ENCODE assay signal across 1 cellular context in the genomic region with DNA sequence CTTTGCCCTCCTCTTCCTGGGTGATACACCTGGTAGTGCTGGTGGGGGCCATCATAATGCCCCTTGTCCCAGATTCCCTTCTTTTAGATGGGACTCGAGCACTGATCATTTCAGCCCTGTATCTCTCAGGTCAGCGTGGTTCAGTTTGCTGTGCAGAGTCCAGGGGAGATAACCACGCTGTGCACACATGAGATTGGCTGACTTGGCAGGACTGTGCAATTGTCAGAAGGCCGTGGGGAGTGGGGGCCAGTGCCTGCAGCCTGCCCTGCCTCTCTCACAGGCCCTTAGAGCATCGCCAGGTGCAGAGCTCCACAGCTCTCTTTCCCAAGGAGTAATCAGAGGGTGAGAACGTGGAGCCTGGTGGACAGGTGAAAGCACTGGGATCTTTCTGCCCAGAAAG.
TF ChIP-seq lines count a peak whose summit lies in the region.

No MANE protein-coding gene starts in this region.

TF ChIP-seq in HepG2, 621 proteins besides CTCF, POLR2A, EP300 and RAD21 (continued from another document and continues in another):
- TF ChIP-seq, protein P1, sequence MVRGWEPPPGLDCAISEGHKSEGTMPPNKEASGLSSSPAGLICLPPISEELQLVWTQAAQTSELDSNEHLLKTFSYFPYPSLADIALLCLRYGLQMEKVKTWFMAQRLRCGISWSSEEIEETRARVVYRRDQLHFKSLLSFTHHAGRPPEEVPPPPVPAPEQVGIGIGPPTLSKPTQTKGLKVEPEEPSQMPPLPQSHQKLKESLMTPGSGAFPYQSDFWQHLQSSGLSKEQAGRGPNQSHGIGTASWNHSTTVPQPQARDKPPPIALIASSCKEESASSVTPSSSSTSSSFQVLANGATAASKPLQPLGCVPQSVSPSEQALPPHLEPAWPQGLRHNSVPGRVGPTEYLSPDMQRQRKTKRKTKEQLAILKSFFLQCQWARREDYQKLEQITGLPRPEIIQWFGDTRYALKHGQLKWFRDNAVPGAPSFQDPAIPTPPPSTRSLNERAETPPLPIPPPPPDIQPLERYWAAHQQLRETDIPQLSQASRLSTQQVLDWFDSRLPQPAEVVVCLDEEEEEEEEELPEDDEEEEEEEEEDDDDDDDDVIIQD (CRISPR knock-in tag; IDR thresholded peaks at IDR 0.05; ENCODE audit: low read depth) = peak; percentile 62; the same call in 1 of the 2 replicates
- TF ChIP-seq PHF8 (CRISPR knock-in tag; IDR thresholded peaks at IDR 0.05) = peak; percentile 45; the same call in 1 of the 2 replicates
- TF ChIP-seq IKZF1 (IDR thresholded peaks at IDR 0.05) = no peak
- no peak for TF ChIP-seq PAWR (CRISPR knock-in tag; IDR thresholded peaks at IDR 0.05; ENCODE audit: borderline replicate concordance)
- TF ChIP-seq TCF12 (IDR thresholded peaks at IDR 0.05) = no peak
- no peak for TF ChIP-seq TCF12 (CRISPR knock-in tag; IDR thresholded peaks at IDR 0.05)
- TF ChIP-seq IRF2 (CRISPR knock-in tag; IDR thresholded peaks at IDR 0.05) = peak; percentile 37; the same call in 1 of the 2 replicates
- TF ChIP-seq ZNF549 (CRISPR knock-in tag; IDR thresholded peaks at IDR 0.05) = no peak
- peak; percentile 53; the same call in 1 of the 2 replicates for TF ChIP-seq RARA (CRISPR knock-in tag; IDR thresholded peaks at IDR 0.05)
- TF ChIP-seq ZNF24 (IDR thresholded peaks at IDR 0.05) = no peak
- no peak for TF ChIP-seq MAZ (IDR thresholded peaks at IDR 0.05; ENCODE audit: borderline replicate concordance, low read depth, low read length)
- peak; percentile 78 for TF ChIP-seq MAZ (CRISPR knock-in tag; IDR thresholded peaks at IDR 0.05; ENCODE audit: low read depth)
- TF ChIP-seq, protein P2, sequence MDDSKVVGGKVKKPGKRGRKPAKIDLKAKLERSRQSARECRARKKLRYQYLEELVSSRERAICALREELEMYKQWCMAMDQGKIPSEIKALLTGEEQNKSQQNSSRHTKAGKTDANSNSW (CRISPR knock-in tag; IDR thresholded peaks at IDR 0.05; ENCODE audit: borderline replicate concordance) = no peak
- TF ChIP-seq ZNF12 (CRISPR knock-in tag; IDR thresholded peaks at IDR 0.05) = no peak; the same call in 1 of the 2 replicates
- TF ChIP-seq HNRNPUL1 (IDR thresholded peaks at IDR 0.05; ENCODE audit: low read depth, low read length) = no peak
- no peak for TF ChIP-seq RFX1 (IDR thresholded peaks at IDR 0.05)
- no peak for TF ChIP-seq ZNF136 (CRISPR knock-in tag; IDR thresholded peaks at IDR 0.05; ENCODE audit: low read depth)
- peak; percentile 64; the same call in 1 of the 2 replicates for TF ChIP-seq MXD4 (CRISPR knock-in tag; IDR thresholded peaks at IDR 0.05)
- no peak for TF ChIP-seq ZC3H13 (CRISPR knock-in tag; IDR thresholded peaks at IDR 0.05)
- no peak for TF ChIP-seq RAD51 (IDR thresholded peaks at IDR 0.05; ENCODE audit: borderline replicate concordance)
- no peak for TF ChIP-seq ZNF335 (CRISPR knock-in tag; IDR thresholded peaks at IDR 0.05)
- no peak for TF ChIP-seq IKZF4 (CRISPR knock-in tag; IDR thresholded peaks at IDR 0.05; ENCODE audit: borderline replicate concordance, low read depth, not compliant biosample characterization)
- peak; percentile 86; the same call in 1 of the 2 replicates for TF ChIP-seq TGIF2 (CRISPR knock-in tag; IDR thresholded peaks at IDR 0.05)
- no peak for TF ChIP-seq SUZ12 (IDR thresholded peaks at IDR 0.05; ENCODE audit: low read depth, low read length)
- no peak for TF ChIP-seq CCAR2 (optimal IDR thresholded peaks at IDR 0.05; ENCODE audit: low read depth, low read length)
- peak; percentile 47; the same call in 1 of the 2 replicates for TF ChIP-seq CBX5 (CRISPR knock-in tag; IDR thresholded peaks at IDR 0.05; ENCODE audit: borderline replicate concordance)
- no peak for TF ChIP-seq NR2F1 (CRISPR knock-in tag; IDR thresholded peaks at IDR 0.05)
- TF ChIP-seq YEATS4 (CRISPR knock-in tag; IDR thresholded peaks at IDR 0.05; ENCODE audit: borderline replicate concordance) = peak; percentile 77; the same call in 1 of the 2 replicates
- no peak for TF ChIP-seq FOXP1 (IDR thresholded peaks at IDR 0.05)
- TF ChIP-seq FOXP1 (CRISPR knock-in tag; IDR thresholded peaks at IDR 0.05) = 0 out of 2 replicates have a peak, but pooled peaks have one; percentile 28
- TF ChIP-seq NONO (IDR thresholded peaks at IDR 0.05) = no peak
- peak; percentile 88 for TF ChIP-seq NONO (CRISPR knock-in tag; conservative IDR thresholded peaks at IDR 0.05)
- TF ChIP-seq FIP1L1 (IDR thresholded peaks at IDR 0.05; ENCODE audit: borderline replicate concordance, insufficient read depth, low read depth, low read length) = no peak
- TF ChIP-seq ZNF264 (CRISPR knock-in tag; IDR thresholded peaks at IDR 0.05) = peak; percentile 70; the same call in 1 of the 2 replicates
- TF ChIP-seq ZNF572 (CRISPR knock-in tag; IDR thresholded peaks at IDR 0.05) = no peak
- peak; percentile 92 for TF ChIP-seq ZMYM3 (CRISPR knock-in tag; IDR thresholded peaks at IDR 0.05)
- TF ChIP-seq ZNF792 (CRISPR knock-in tag; IDR thresholded peaks at IDR 0.05) = peak; percentile 92; the same call in 1 of the 2 replicates
- TF ChIP-seq, protein P3, sequence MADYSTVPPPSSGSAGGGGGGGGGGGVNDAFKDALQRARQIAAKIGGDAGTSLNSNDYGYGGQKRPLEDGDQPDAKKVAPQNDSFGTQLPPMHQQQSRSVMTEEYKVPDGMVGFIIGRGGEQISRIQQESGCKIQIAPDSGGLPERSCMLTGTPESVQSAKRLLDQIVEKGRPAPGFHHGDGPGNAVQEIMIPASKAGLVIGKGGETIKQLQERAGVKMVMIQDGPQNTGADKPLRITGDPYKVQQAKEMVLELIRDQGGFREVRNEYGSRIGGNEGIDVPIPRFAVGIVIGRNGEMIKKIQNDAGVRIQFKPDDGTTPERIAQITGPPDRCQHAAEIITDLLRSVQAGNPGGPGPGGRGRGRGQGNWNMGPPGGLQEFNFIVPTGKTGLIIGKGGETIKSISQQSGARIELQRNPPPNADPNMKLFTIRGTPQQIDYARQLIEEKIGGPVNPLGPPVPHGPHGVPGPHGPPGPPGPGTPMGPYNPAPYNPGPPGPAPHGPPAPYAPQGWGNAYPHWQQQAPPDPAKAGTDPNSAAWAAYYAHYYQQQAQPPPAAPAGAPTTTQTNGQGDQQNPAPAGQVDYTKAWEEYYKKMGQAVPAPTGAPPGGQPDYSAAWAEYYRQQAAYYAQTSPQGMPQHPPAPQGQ (CRISPR knock-in tag; IDR thresholded peaks at IDR 0.05; ENCODE audit: borderline replicate concordance) = no peak
- TF ChIP-seq, protein P4, sequence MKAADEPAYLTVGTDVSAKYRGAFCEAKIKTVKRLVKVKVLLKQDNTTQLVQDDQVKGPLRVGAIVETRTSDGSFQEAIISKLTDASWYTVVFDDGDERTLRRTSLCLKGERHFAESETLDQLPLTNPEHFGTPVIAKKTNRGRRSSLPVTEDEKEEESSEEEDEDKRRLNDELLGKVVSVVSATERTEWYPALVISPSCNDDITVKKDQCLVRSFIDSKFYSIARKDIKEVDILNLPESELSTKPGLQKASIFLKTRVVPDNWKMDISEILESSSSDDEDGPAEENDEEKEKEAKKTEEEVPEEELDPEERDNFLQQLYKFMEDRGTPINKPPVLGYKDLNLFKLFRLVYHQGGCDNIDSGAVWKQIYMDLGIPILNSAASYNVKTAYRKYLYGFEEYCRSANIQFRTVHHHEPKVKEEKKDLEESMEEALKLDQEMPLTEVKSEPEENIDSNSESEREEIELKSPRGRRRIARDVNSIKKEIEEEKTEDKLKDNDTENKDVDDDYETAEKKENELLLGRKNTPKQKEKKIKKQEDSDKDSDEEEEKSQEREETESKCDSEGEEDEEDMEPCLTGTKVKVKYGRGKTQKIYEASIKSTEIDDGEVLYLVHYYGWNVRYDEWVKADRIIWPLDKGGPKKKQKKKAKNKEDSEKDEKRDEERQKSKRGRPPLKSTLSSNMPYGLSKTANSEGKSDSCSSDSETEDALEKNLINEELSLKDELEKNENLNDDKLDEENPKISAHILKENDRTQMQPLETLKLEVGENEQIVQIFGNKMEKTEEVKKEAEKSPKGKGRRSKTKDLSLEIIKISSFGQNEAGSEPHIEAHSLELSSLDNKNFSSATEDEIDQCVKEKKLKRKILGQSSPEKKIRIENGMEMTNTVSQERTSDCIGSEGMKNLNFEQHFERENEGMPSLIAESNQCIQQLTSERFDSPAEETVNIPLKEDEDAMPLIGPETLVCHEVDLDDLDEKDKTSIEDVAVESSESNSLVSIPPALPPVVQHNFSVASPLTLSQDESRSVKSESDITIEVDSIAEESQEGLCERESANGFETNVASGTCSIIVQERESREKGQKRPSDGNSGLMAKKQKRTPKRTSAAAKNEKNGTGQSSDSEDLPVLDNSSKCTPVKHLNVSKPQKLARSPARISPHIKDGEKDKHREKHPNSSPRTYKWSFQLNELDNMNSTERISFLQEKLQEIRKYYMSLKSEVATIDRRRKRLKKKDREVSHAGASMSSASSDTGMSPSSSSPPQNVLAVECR (CRISPR knock-in tag; IDR thresholded peaks at IDR 0.05; ENCODE audit: borderline replicate concordance) = peak; percentile 72; the same call in 1 of the 2 replicates
- no peak for TF ChIP-seq SRF (IDR thresholded peaks at IDR 0.05; ENCODE audit: low read depth, low read length)
- no peak for TF ChIP-seq ZBTB20 (CRISPR knock-in tag; IDR thresholded peaks at IDR 0.05; ENCODE audit: borderline replicate concordance, low read depth)
- no peak for TF ChIP-seq ZSCAN30 (CRISPR knock-in tag; IDR thresholded peaks at IDR 0.05)
- TF ChIP-seq, protein P5, sequence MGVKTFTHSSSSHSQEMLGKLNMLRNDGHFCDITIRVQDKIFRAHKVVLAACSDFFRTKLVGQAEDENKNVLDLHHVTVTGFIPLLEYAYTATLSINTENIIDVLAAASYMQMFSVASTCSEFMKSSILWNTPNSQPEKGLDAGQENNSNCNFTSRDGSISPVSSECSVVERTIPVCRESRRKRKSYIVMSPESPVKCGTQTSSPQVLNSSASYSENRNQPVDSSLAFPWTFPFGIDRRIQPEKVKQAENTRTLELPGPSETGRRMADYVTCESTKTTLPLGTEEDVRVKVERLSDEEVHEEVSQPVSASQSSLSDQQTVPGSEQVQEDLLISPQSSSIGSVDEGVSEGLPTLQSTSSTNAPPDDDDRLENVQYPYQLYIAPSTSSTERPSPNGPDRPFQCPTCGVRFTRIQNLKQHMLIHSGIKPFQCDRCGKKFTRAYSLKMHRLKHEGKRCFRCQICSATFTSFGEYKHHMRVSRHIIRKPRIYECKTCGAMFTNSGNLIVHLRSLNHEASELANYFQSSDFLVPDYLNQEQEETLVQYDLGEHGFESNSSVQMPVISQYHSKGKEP (CRISPR knock-in tag; IDR thresholded peaks at IDR 0.05) = no peak
- TF ChIP-seq, protein P6, sequence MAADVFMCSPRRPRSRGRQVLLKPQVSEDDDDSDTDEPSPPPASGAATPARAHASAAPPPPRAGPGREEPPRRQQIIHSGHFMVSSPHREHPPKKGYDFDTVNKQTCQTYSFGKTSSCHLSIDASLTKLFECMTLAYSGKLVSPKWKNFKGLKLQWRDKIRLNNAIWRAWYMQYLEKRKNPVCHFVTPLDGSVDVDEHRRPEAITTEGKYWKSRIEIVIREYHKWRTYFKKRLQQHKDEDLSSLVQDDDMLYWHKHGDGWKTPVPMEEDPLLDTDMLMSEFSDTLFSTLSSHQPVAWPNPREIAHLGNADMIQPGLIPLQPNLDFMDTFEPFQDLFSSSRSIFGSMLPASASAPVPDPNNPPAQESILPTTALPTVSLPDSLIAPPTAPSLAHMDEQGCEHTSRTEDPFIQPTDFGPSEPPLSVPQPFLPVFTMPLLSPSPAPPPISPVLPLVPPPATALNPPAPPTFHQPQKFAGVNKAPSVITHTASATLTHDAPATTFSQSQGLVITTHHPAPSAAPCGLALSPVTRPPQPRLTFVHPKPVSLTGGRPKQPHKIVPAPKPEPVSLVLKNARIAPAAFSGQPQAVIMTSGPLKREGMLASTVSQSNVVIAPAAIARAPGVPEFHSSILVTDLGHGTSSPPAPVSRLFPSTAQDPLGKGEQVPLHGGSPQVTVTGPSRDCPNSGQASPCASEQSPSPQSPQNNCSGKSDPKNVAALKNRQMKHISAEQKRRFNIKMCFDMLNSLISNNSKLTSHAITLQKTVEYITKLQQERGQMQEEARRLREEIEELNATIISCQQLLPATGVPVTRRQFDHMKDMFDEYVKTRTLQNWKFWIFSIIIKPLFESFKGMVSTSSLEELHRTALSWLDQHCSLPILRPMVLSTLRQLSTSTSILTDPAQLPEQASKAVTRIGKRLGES (CRISPR knock-in tag; IDR thresholded peaks at IDR 0.05; ENCODE audit: borderline replicate concordance) = 0 out of 2 replicates have a peak, but pooled peaks have one; percentile 30
- TF ChIP-seq NCOA5 (CRISPR knock-in tag; IDR thresholded peaks at IDR 0.05) = 0 out of 2 replicates have a peak, but pooled peaks have one; percentile 30
- TF ChIP-seq ZEB1 (IDR thresholded peaks at IDR 0.05; ENCODE audit: insufficient replicate concordance, low read depth) = no peak
- peak; percentile 51; the same call in 1 of the 2 replicates for TF ChIP-seq SALL2 (CRISPR knock-in tag; IDR thresholded peaks at IDR 0.05)
- no peak for TF ChIP-seq ZNF496 (CRISPR knock-in tag; IDR thresholded peaks at IDR 0.05; ENCODE audit: insufficient replicate concordance)
- TF ChIP-seq, protein P7, sequence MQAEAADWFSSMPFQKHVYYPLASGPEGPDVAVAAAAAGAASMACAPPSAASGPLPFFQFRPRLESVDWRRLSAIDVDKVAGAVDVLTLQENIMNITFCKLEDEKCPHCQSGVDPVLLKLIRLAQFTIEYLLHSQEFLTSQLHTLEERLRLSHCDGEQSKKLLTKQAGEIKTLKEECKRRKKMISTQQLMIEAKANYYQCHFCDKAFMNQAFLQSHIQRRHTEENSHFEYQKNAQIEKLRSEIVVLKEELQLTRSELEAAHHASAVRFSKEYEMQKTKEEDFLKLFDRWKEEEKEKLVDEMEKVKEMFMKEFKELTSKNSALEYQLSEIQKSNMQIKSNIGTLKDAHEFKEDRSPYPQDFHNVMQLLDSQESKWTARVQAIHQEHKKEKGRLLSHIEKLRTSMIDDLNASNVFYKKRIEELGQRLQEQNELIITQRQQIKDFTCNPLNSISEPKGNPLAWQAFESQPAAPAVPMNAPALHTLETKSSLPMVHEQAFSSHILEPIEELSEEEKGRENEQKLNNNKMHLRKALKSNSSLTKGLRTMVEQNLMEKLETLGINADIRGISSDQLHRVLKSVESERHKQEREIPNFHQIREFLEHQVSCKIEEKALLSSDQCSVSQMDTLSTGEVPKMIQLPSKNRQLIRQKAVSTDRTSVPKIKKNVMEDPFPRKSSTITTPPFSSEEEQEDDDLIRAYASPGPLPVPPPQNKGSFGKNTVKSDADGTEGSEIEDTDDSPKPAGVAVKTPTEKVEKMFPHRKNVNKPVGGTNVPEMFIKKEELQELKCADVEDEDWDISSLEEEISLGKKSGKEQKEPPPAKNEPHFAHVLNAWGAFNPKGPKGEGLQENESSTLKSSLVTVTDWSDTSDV (CRISPR knock-in tag; IDR thresholded peaks at IDR 0.05) = no peak
- TF ChIP-seq, protein P8, sequence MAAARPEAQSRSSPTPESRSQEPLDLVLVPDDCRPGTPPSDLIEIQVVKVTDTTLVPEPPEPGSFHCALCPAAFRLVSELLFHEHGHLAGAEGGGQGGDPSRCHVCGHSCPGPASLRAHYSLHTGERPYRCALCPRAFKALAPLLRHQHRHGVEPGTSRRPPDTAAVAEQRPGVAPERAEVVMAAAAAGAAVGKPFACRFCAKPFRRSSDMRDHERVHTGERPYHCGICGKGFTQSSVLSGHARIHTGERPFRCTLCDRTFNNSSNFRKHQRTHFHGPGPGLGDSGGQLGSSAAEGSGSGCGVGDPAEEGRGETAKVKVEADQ (CRISPR knock-in tag; IDR thresholded peaks at IDR 0.05; ENCODE audit: borderline replicate concordance) = peak; percentile 63; the same call in 1 of the 2 replicates
- TF ChIP-seq ZSCAN12 (CRISPR knock-in tag; IDR thresholded peaks at IDR 0.05) = no peak
- TF ChIP-seq ZBTB7A (CRISPR knock-in tag; IDR thresholded peaks at IDR 0.05) = no peak
- peak; percentile 49; the same call in 1 of the 2 replicates for TF ChIP-seq FOSL2 (CRISPR knock-in tag; IDR thresholded peaks at IDR 0.05)
